8 cellular contexts compared by ENCODE assay signal in the genomic region with DNA sequence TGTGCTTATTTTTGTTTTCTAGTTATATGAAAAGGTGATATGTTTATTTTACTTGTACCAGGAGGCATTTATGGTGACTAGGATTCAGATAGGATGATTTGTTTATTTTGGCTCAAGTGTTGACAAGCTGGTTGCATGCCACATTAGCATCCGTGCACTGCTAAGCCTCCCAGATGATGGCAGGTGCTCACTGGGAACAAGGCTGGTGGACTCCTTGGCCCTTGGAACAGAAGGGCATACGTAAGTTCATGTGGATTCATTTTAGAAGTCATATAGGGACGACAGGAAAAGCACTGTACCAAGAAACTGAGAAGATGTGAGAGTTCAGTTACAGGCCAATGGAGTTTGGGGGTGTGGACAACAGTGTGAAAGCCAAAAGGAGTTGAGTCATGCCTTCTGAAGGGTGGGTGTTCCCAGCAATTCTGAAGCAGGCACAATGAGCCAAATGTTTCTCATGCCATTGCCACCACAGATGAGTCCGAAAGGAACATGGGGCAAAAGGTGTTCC.
DNase-seq lines count a peak whose midpoint lies in the region; ATAC-seq and TF ChIP-seq lines count a peak whose summit lies in the region.

No MANE protein-coding gene starts in this region.

- no peak for TF ChIP-seq CTCF in OCI-LY7 (conservative IDR thresholded peaks at IDR 0.05; ENCODE audit: low read length)

- H3K27ac ChIP-seq in OCI-LY7 (ENCODE audit: low read depth, low read length, poor library complexity, severe bottlenecking), result no peak overlapping the region

- H2AFZ ChIP-seq in OCI-LY7 (ENCODE audit: low read length), result no peak overlapping the region

- no peaks in the 10 kb centered on the region for H3K36me3 ChIP-seq in OCI-LY7 (ENCODE audit: insufficient read depth, low read length)

- POLR2A ChIA-PET in OCI-LY7 (lab: Charles Lee), result no interaction called here

- DNase-seq in A172 (ENCODE audit: low spot score) (peak; percentile 91), NCI-H345 treated with DMSO at 0.1 percent for 48 hours (lab: John Stamatoyannopoulos, UW; ENCODE audit: unreplicated experiment) (peak; percentile 75), dermis blood vessel endothelial cell (peak; percentile 86), renal cortical epithelial cell (ENCODE audit: low read depth) (peak; percentile 98), OCI-LY7 (ENCODE audit: low spot score) (no peak)

- no TSS peak for BruUV-seq in OCI-LY7 (replicated peaks; lab: Mats Ljungman, UMichigan)

- H3K79me2 ChIP-seq in OCI-LY7 (ENCODE audit: insufficient read depth, low read depth, low read length), result no peaks in the 10 kb centered on the region

- H3K9me2 ChIP-seq in OCI-LY7 (ENCODE audit: insufficient read depth, low read length), result no peaks in the 10 kb centered on the region

- CTCF ChIA-PET in OCI-LY7 (lab: Charles Lee; ENCODE audit: unreplicated experiment), result no interaction called here

- no peaks in the 10 kb centered on the region for H4K20me1 ChIP-seq in OCI-LY7 (ENCODE audit: insufficient read depth, low read length)

- H3K9me3 ChIP-seq in OCI-LY7 (ENCODE audit: low read length), result no peaks in the 10 kb centered on the region

- ATAC-seq in GM18909 (IDR thresholded peaks at IDR 0.05; ENCODE audit: poor library complexity, unreplicated experiment), result peak; percentile 45
- ATAC-seq in GM21528 (IDR thresholded peaks at IDR 0.05; ENCODE audit: low FRiP score, unreplicated experiment), result no peak
- no peak for ATAC-seq in GM21390 (IDR thresholded peaks at IDR 0.05; ENCODE audit: unreplicated experiment)

- intact Hi-C loops in OCI-LY7 (cut with micrococcal nuclease; ENCODE audit: unreplicated experiment), result no loop called here

- no peak overlapping the region for H3K4me2 ChIP-seq in OCI-LY7 (ENCODE audit: low read length)

- H3K4me1 ChIP-seq in OCI-LY7 (ENCODE audit: insufficient read depth, low read length, poor library complexity, severe bottlenecking), result no peaks in the 10 kb centered on the region

- no peak overlapping the region for H3K4me3 ChIP-seq in OCI-LY7 (ENCODE audit: low read depth, low read length, poor library complexity, severe bottlenecking)
